15 cellular contexts compared by ENCODE assay signal in genomic region chr3:182725372-182726251, GRCh38.
A peak's percentile ranks its signal among the peaks of the same experiment; 100 is the strongest.
DNase-seq lines count a peak whose midpoint lies in the region; FAIRE-seq and TF ChIP-seq lines count a peak whose summit lies in the region.
"Had no signal": no experiment of that assay in that cellular context is flagged by ENCODE, and none has a peak within 500 bp of the region (broad histone marks: within the 10 kb centered on the region; RNA-seq: fewer than 3 reads in every experiment).

No MANE protein-coding gene starts in this region.

- dilution Hi-C loops in endothelial cell of umbilical vein (cut with MboI; ENCODE audit: extremely low pct_ligation_motif_present, low sequenced_read_pairs): no loop called here

- no peak overlapping the region for H3K27ac ChIP-seq in endothelial cell of umbilical vein (ENCODE audit: insufficient read depth, low read depth, low read length)
- no peak overlapping the region for H3K27ac ChIP-seq in ovary
- H3K27ac ChIP-seq in adrenal gland: no peak overlapping the region
- no peak overlapping the region for H3K27ac ChIP-seq in thyroid gland
- H3K27ac ChIP-seq: BLaER1 treated with 17β-estradiol and CSF1 and Interleukin-3, amounts not matched to agents 10 nM and 100 nM; Peyer's patch had no signal

- no TSS peak for BruUV-seq in endothelial cell of umbilical vein (replicated peaks; lab: Mats Ljungman, UMichigan)

- H3K9ac ChIP-seq in endothelial cell of umbilical vein (replicated peaks; ENCODE audit: extremely low read depth, insufficient read depth, low read length): no peak overlapping the region
- H3K9ac ChIP-seq: BLaER1 treated with 17β-estradiol and CSF1 and Interleukin-3, amounts not matched to agents 10 nM and 100 nM had no signal

- CTCF ChIA-PET in endothelial cell of umbilical vein (lab: Charles Lee): interaction anchor here (2.9 kb wide), 1 partner anchor 11 kb away, joined by 8 read pairs; no protein-coding TSS in a partner anchor

- 19 to 24% (median 20%) methylated on average over 16 of the region's 16 CpGs for WGBS in ovary, 3 donors
- 42 to 58% (median 50%) methylated on average over 16 of the region's 16 CpGs for WGBS in adrenal gland, 4 donors
- 46 to 59% methylated on average over 16 of the region's 16 CpGs for WGBS in thyroid gland, 2 donors

- no peaks in the 10 kb centered on the region for H3K79me2 ChIP-seq in endothelial cell of umbilical vein (ENCODE audit: control insufficient read depth, insufficient read depth, low read length)

- no peaks in the 10 kb centered on the region for H3K9me1 ChIP-seq in endothelial cell of umbilical vein (replicated peaks; ENCODE audit: control insufficient read depth, extremely low read depth, insufficient read depth, low read length)

- no peak overlapping the region for H3K4me2 ChIP-seq in endothelial cell of umbilical vein (ENCODE audit: insufficient read depth, low read length)
- H3K4me2 ChIP-seq: BLaER1 treated with 17β-estradiol and CSF1 and Interleukin-3, amounts not matched to agents 10 nM and 100 nM had no signal

- POLR2A ChIA-PET in endothelial cell of umbilical vein (lab: Charles Lee): no interaction called here

- H4K20me1 ChIP-seq in endothelial cell of umbilical vein (replicated peaks; ENCODE audit: control insufficient read depth, extremely low read depth, insufficient read depth, low read length): no peaks in the 10 kb centered on the region
- H4K20me1 ChIP-seq: BLaER1 treated with 17β-estradiol and CSF1 and Interleukin-3, amounts not matched to agents 10 nM and 100 nM had no signal

- H3K36me3 ChIP-seq in MG63 (no peaks in the 10 kb centered on the region), endothelial cell of umbilical vein (ENCODE audit: control insufficient read depth in 2 of 2, extremely low read depth in 1 of 2, insufficient read depth in 2 of 2, low read length in 2 of 2) (no peaks in the 10 kb centered on the region), ovary (no peaks in the 10 kb centered on the region), adrenal gland (replicated peaks in 1 of 2) (no peaks in the 10 kb centered on the region), thyroid gland (no peaks in the 10 kb centered on the region)
- H3K36me3 ChIP-seq: BLaER1 treated with 17β-estradiol and CSF1 and Interleukin-3, amounts not matched to agents 10 nM and 100 nM; Peyer's patch had no signal

- H3K27me3 ChIP-seq in MG63: no peaks in the 10 kb centered on the region
- H3K27me3 ChIP-seq in endothelial cell of umbilical vein (ENCODE audit: control insufficient read depth in 2 of 2, insufficient read depth in 2 of 2, low read length in 2 of 2): no peaks in the 10 kb centered on the region
- H3K27me3 ChIP-seq in ovary: no peaks in the 10 kb centered on the region
- H3K27me3 ChIP-seq in adrenal gland: no peaks in the 10 kb centered on the region
- no peaks in the 10 kb centered on the region for H3K27me3 ChIP-seq in thyroid gland
- H3K27me3 ChIP-seq: BLaER1 treated with 17β-estradiol and CSF1 and Interleukin-3, amounts not matched to agents 10 nM and 100 nM; Peyer's patch had no signal

- intact Hi-C loops in endothelial cell of umbilical vein (cut with micrococcal nuclease) (no loop called here), ovary (cut with DNase I) (no loop called here), adrenal gland (cut with DNase I) (loop anchor here in 1 of 2 donors (5.0 kb wide), 1 partner anchor 112 kb away; no protein-coding TSS in a partner anchor), thyroid gland (cut with DNase I) (no loop called here)

- TF ChIP-seq CTCF in endothelial cell of umbilical vein (IDR thresholded peaks at IDR 0.05; ENCODE audit: extremely low read depth in 1 of 2, insufficient read depth in 1 of 2, low read depth in 1 of 2, low read length in 2 of 2) (no peak), ovary (IDR thresholded peaks at IDR 0.05) (no peak), adrenal gland (IDR thresholded peaks at IDR 0.05) (no peak), thyroid gland (IDR thresholded peaks at IDR 0.05) (no peak)

- DNase-seq in AG20443 (ENCODE audit: low spot score) (peak; percentile 38), MG63 (peak; percentile 40), endothelial cell of umbilical vein (ENCODE audit: low read depth, low spot score) (no peak), ovary (no peak), SKM-1 treated with dmso at 0.1 percent for 144 hours (lab: John Stamatoyannopoulos, UW; ENCODE audit: unreplicated experiment) (no peak), adrenal gland (no peak), thyroid gland (no peak), NCI-H1694 (lab: John Stamatoyannopoulos, UW) (no peak)
- DNase-seq: activated T-cell treated with anti-CD3 and anti-CD28 coated beads, Interleukin-2, amount 50 U/mL, for 4 hours; cerebellar nuclear complex; naive B cell; Peyer's patch; stimulated activated CD4-positive, alpha-beta T cell treated with anti-CD3 and anti-CD28 coated beads, Interleukin-4, amount 100 ng/mL, for 1 hour had no signal

- no peak for TF ChIP-seq EP300 in ovary (IDR thresholded peaks at IDR 0.05)

- FAIRE-seq in endothelial cell of umbilical vein (lab: Jason Lieb, UNC): peak; percentile 62
- FAIRE-seq: TTC549 had no signal

- H3K4me1 ChIP-seq in endothelial cell of umbilical vein (ENCODE audit: control insufficient read depth, extremely low read depth, insufficient read depth, low read length) (peaks cover 4% of the 10 kb centered on the region), ovary (ENCODE audit: insufficient read depth) (no peaks in the 10 kb centered on the region), adrenal gland (replicated peaks in 1 of 2) (no peaks in the 10 kb centered on the region), thyroid gland (no peaks in the 10 kb centered on the region)
- H3K4me1 ChIP-seq: Peyer's patch had no signal

- TF ChIP-seq POLR2A in endothelial cell of umbilical vein (IDR thresholded peaks at IDR 0.05; ENCODE audit: low read depth, low read length): no peak
- no peak for TF ChIP-seq POLR2A in ovary (IDR thresholded peaks at IDR 0.05)
- no peak for TF ChIP-seq POLR2A in adrenal gland (IDR thresholded peaks at IDR 0.05)
- TF ChIP-seq POLR2A in thyroid gland (IDR thresholded peaks at IDR 0.05): no peak

- peak overlapping the region; percentile 46 for H2AFZ ChIP-seq in endothelial cell of umbilical vein (ENCODE audit: low read depth, low read length)

- no peak overlapping the region for H3K4me3 ChIP-seq in MG63
- no peak overlapping the region for H3K4me3 ChIP-seq in endothelial cell of umbilical vein (replicated peaks in 1 of 3; ENCODE audit: insufficient read depth in 1 of 3, low read depth in 1 of 3, low read length in 3 of 3)
- H3K4me3 ChIP-seq in ovary: peak overlapping the region; percentile 13
- peak overlapping the region in 1 of 4 donors; percentile 19 for H3K4me3 ChIP-seq in adrenal gland
- no peak overlapping the region for H3K4me3 ChIP-seq in thyroid gland (replicated peaks in 1 of 3)
- H3K4me3 ChIP-seq: BLaER1 treated with 17β-estradiol and CSF1 and Interleukin-3, amounts not matched to agents 10 nM and 100 nM; Peyer's patch had no signal

- H3K9me3 ChIP-seq in MG63 (no peaks in the 10 kb centered on the region), endothelial cell of umbilical vein (replicated peaks; ENCODE audit: control insufficient read depth, insufficient read depth, low read length) (no peaks in the 10 kb centered on the region), ovary (no peaks in the 10 kb centered on the region), adrenal gland (replicated peaks in 1 of 3) (no peaks in the 10 kb centered on the region), thyroid gland (no peaks in the 10 kb centered on the region)
- H3K9me3 ChIP-seq: BLaER1 treated with 17β-estradiol and CSF1 and Interleukin-3, amounts not matched to agents 10 nM and 100 nM; Peyer's patch had no signal

TF ChIP-seq in endothelial cell of umbilical vein, 7 proteins besides CTCF, POLR2A, EP300 and RAD21:
- TF ChIP-seq FOS (IDR thresholded peaks at IDR 0.05; ENCODE audit: borderline replicate concordance, insufficient read depth, low read length): no peak
- TF ChIP-seq EZH2 (IDR thresholded peaks at IDR 0.05; ENCODE audit: borderline replicate concordance, low read depth, low read length, severe bottlenecking): no peak
- TF ChIP-seq GATA2 (IDR thresholded peaks at IDR 0.05; ENCODE audit: insufficient read depth, insufficient read length, low read depth, low read length): no peak
- no peak for TF ChIP-seq POLR2AphosphoS5 (IDR thresholded peaks at IDR 0.05; ENCODE audit: insufficient read depth, low read depth, low read length)
- TF ChIP-seq JUN (IDR thresholded peaks at IDR 0.05; ENCODE audit: borderline replicate concordance, insufficient read depth, insufficient read length, low read depth): no peak
- no peak for TF ChIP-seq MAX (IDR thresholded peaks at IDR 0.05; ENCODE audit: insufficient read depth, insufficient read length)
- TF ChIP-seq MYC (IDR thresholded peaks at IDR 0.05; ENCODE audit: low read depth, low read length): no peak

Comparison
In these comparisons a context has a peak if more than half of its experiments do, and no peak if none do; other contexts are left out.
1. DNase-seq: peak in AG20443 (single experiment) and MG63 (single experiment); none in endothelial cell of umbilical vein (single experiment), ovary (0 of 5), SKM-1 treated with dmso at 0.1 percent for 144 hours (single experiment), adrenal gland (0 of 7), thyroid gland (0 of 2) and NCI-H1694 (single experiment).